28 cellular contexts compared by ENCODE assay signal in the genomic region with DNA sequence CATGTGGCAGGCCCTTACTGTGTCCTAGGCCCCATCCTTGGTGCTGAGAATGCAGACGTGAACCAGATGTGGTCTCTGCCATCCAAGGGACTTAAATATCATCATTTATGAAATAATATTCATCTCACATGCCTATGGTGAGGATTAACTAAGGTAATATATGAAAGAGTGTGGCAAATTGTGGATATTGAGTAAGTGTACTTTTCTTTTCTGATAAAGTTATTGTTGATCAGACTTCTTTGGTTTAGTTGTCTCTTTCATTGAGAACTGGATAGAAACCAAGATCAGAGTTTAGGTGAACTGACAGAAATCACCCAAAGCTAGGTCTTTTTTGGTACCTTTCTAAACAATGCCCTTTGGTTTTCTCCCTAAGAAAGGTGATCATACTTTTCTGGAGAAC.
"Had no signal": no experiment of that assay in that cellular context is flagged by ENCODE, and none has a peak within 500 bp of the region (broad histone marks: within the 10 kb centered on the region; RNA-seq: fewer than 3 reads in every experiment).

No MANE protein-coding gene starts in this region.

- H3K9ac ChIP-seq: neural progenitor cell had no signal

- H3K27me3 ChIP-seq: esophagus muscularis mucosa, foreskin keratinocyte, gastroesophageal sphincter, heart left ventricle, hepatocyte, neural progenitor cell, right atrium auricular region, sigmoid colon, testis, tibial nerve, upper lobe of left lung had no signal

- ATAC-seq: foreskin keratinocyte; gastroesophageal sphincter; heart left ventricle; left lobe of liver; stimulated activated effector memory CD8-positive, alpha-beta T cell treated with anti-CD3 and anti-CD28 coated beads, Interleukin-12 subunit alpha, Interleukin-12 subunit beta, amount 100 ng/mL, for 72 hours; stimulated activated naive CD8-positive, alpha-beta T cell treated with anti-CD3 and anti-CD28 coated beads, Interleukin-15, Interleukin-2, amounts not matched to agents 100 U/mL and 50 U/mL, for 24 hours had no signal

- H2AFZ ChIP-seq: hepatocyte, neural progenitor cell had no signal

- H3K4me3 ChIP-seq: coronary artery, esophagus muscularis mucosa, gastroesophageal sphincter, heart left ventricle, hepatocyte, lung, neural progenitor cell, prostate gland, right atrium auricular region, sigmoid colon, testis, tibial nerve, upper lobe of left lung had no signal

- FAIRE-seq: endothelial cell of umbilical vein, kidney, urothelium cell line had no signal

- H3K36me3 ChIP-seq: neural progenitor cell, prostate gland, right atrium auricular region, sigmoid colon, tibial nerve had no signal

- H3K27ac Mint-ChIP-seq: memory B cell, nephron, neural progenitor cell had no signal

- DNase-seq: dermis blood vessel endothelial cell; effector memory CD4-positive, alpha-beta T cell; foreskin keratinocyte; heart left ventricle; kidney; nucleus accumbens; sigmoid colon; stimulated activated CD4-positive, alpha-beta T cell treated with anti-CD3 and anti-CD28 coated beads, Interleukin-2, amount 100 ng/mL, for 24 hours; stimulated activated CD4-positive, alpha-beta T cell treated with anti-CD3 and anti-CD28 coated beads, Interleukin-4, amount 100 ng/mL, for 24 hours; stimulated activated naive CD8-positive, alpha-beta T cell treated with anti-CD3 and anti-CD28 coated beads, Interleukin-15, Interleukin-2, amounts not matched to agents 100 U/mL and 50 U/mL, for 24 hours; substantia nigra; testis; upper lobe of left lung had no signal

- H3K9me3 ChIP-seq: esophagus muscularis mucosa, gastroesophageal sphincter, heart left ventricle, prostate gland, right atrium auricular region, sigmoid colon, testis, tibial nerve, upper lobe of left lung had no signal

- H3K9me3 Mint-ChIP-seq: memory B cell; nephron; neural progenitor cell; stimulated activated effector memory CD8-positive, alpha-beta T cell treated with anti-CD3 and anti-CD28 coated beads, Interleukin-12 subunit alpha, Interleukin-12 subunit beta, amount 100 ng/mL, for 72 hours had no signal

- H3K27me3 Mint-ChIP-seq: memory B cell had no signal

- H3K4me2 ChIP-seq: hepatocyte, neural progenitor cell had no signal

- H3K27ac ChIP-seq: coronary artery, esophagus muscularis mucosa, foreskin keratinocyte, heart left ventricle, neural progenitor cell, prostate gland, right atrium auricular region, testis, tibial nerve, upper lobe of left lung had no signal

- H3K4me3 Mint-ChIP-seq: memory B cell; nephron; neural progenitor cell; stimulated activated effector memory CD8-positive, alpha-beta T cell treated with anti-CD3 and anti-CD28 coated beads, Interleukin-12 subunit alpha, Interleukin-12 subunit beta, amount 100 ng/mL, for 72 hours had no signal
